ENCODE assay signal across 21 cellular contexts in genomic region chr1:161480381-161481035, GRCh38. TPM values are rescaled to one million over a fixed set of nuclear protein-coding genes. Genes with fewer than 3 reads are reported as not detected.
"Had no signal": no experiment of that assay in that cellular context is flagged by ENCODE, and none has a peak within 500 bp of the region (broad histone marks: within the 10 kb centered on the region; RNA-seq: fewer than 3 reads in every experiment).

No MANE protein-coding gene starts in this region.

- H3K4me2 ChIP-seq: neural progenitor cell had no signal

- H3K4me1 ChIP-seq: left ventricle myocardium inferior, neural progenitor cell, upper lobe of left lung had no signal

- ATAC-seq: activated T-cell treated with anti-CD3 and anti-CD28 coated beads, Interleukin-2, amount 50 U/mL, for 4 hours; naive thymus-derived CD8-positive, alpha-beta T cell; stimulated activated naive CD8-positive, alpha-beta T cell treated with anti-CD3 and anti-CD28 coated beads, Interleukin-15, Interleukin-2, amounts not matched to agents 100 U/mL and 50 U/mL, for 24 hours; T-cell had no signal

- H3K27me3 ChIP-seq: upper lobe of left lung had no signal

- H3K9ac ChIP-seq: neural progenitor cell had no signal

- DNase-seq: activated CD4-positive, alpha-beta T cell treated with anti-CD3 and anti-CD28 coated beads, Interleukin-2, amount 50 U/mL, for 4 hours; activated CD8-positive, alpha-beta memory T cell treated with anti-CD3 and anti-CD28 coated beads for 24 hours; activated CD8-positive, alpha-beta memory T cell treated with anti-CD3 and anti-CD28 coated beads, Interleukin-2, amount 50 U/mL, for 48 hours; activated naive CD4-positive, alpha-beta T cell; activated naive CD8-positive, alpha-beta T cell treated with anti-CD3 and anti-CD28 coated beads for 36 hours; activated T-cell treated with anti-CD3 and anti-CD28 coated beads, Interleukin-2, amount 50 U/mL, for 4 hours; amniotic stem cell; cortex of kidney; endodermal cell; foreskin fibroblast; left ventricle myocardium inferior; naive thymus-derived CD8-positive, alpha-beta T cell; retina; stimulated activated CD4-positive, alpha-beta T cell treated with anti-CD3 and anti-CD28 coated beads, Interleukin-4, amount 100 ng/mL, for 24 hours; stimulated activated naive CD8-positive, alpha-beta T cell treated with anti-CD3 and anti-CD28 coated beads, Interleukin-15, Interleukin-2, amounts not matched to agents 100 U/mL and 50 U/mL, for 24 hours; T-cell had no signal

- H3K36me3 ChIP-seq: left ventricle myocardium inferior, neural progenitor cell, upper lobe of left lung had no signal

- H2AFZ ChIP-seq: neural progenitor cell had no signal

- H3K4me3 ChIP-seq: left ventricle myocardium inferior, neural progenitor cell, upper lobe of left lung had no signal

- H3K9me3 ChIP-seq: left ventricle myocardium inferior, upper lobe of left lung had no signal

- H3K27ac ChIP-seq: left ventricle myocardium inferior, neural progenitor cell, upper lobe of left lung had no signal

RNA-seq across cellular contexts. Expression of gene FCGR2A, which starts 24.7 kb away (rescaled TPM):
- total RNA-seq: activated naive CD8-positive, alpha-beta T cell treated with anti-CD3 and anti-CD28 coated beads for 36 hours; endodermal cell; epithelial cell of proximal tubule; glomerular endothelial cell; progenitor cell of endocrine pancreas had no signal

RNA-seq across cellular contexts. Expression of gene HSPA6, which starts 43.8 kb away (rescaled TPM):
- total RNA-seq: endodermal cell, progenitor cell of endocrine pancreas had no signal
